In the genomic region with DNA sequence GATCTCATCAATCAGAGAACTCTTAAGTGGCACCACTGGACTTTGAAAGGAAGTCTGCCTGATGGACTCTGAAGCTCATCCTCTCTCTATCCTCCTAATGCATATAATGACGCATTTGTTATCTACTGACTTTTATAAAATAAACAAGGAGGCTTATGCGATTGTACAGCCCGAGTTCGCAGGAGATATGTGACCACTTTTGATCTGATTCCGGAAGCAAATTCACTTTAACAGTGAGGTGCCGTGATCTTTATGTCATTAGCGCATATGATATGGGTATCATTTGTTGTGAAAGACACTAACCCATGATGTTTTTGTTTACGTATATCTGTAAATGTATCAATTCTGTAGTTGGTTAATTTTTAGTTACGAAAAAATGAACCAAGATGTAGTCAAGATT, we compare ENCODE assay signal across 8 cellular contexts. TPM values are rescaled to one million over a fixed set of nuclear protein-coding genes. Genes with fewer than 3 reads are reported as not detected.
DNase-seq lines count a peak whose midpoint lies in the region; ATAC-seq and TF ChIP-seq lines count a peak whose summit lies in the region.

No MANE protein-coding gene starts in this region.

- DNase-seq in Caco-2 (no peak), body of pancreas (no peak), mesenchymal stem cell (peak; percentile 53), A172 (ENCODE audit: low spot score) (no peak)

- POLR2A ChIA-PET in Caco-2 (lab: Charles Lee) = interaction anchor here (0.6 kb wide), 2 partner anchors 119 to 124 kb away, joined by 3 to 4 read pairs; no protein-coding TSS in a partner anchor

- H3K4me3 ChIP-seq in Caco-2 (ENCODE audit: low read depth, low read length) = peak overlapping the region; percentile 94
- peak overlapping the region; percentile 99 for H3K4me3 ChIP-seq in HUES48 (ENCODE audit: low read depth, low read length)
- peak overlapping the region; percentile 86 to 87 for H3K4me3 ChIP-seq in body of pancreas
- peak overlapping the region in 1 of 2 experiments; percentile 99 for H3K4me3 ChIP-seq in mesenchymal stem cell (ENCODE audit: insufficient read depth in 1 of 2, low read depth in 1 of 2, low read length in 2 of 2)

- no peak overlapping the region for H3K9ac ChIP-seq in HUES48 (ENCODE audit: low read depth, low read length)
- H3K9ac ChIP-seq in mesenchymal stem cell (ENCODE audit: low read length) = peak overlapping the region; percentile 98

- peak overlapping the region; percentile 87 for H3K4me3 Mint-ChIP-seq in Caco-2 (ENCODE audit: unreplicated experiment)

- H3K18ac ChIP-seq in mesenchymal stem cell (ENCODE audit: low read depth in 1 of 2, low read length in 2 of 2) = no peak overlapping the region

- H3K4me1 ChIP-seq in Caco-2 (peaks cover 17% of the 10 kb centered on the region; the same call in 1 of the 2 replicates), HUES48 (ENCODE audit: control insufficient read depth, insufficient read depth, low read length) (peaks cover 11% of the 10 kb centered on the region; the same call in 1 of the 2 replicates), body of pancreas (peaks cover 12% of the 10 kb centered on the region), mesenchymal stem cell (ENCODE audit: control insufficient read depth, insufficient read depth, low read depth, low read length) (peaks cover 5% of the 10 kb centered on the region)

- H3K4me1 Mint-ChIP-seq in Caco-2 (ENCODE audit: low read depth, unreplicated experiment) = no peaks in the 10 kb centered on the region

- H2BK15ac ChIP-seq in mesenchymal stem cell (ENCODE audit: low read depth, poor library complexity, severe bottlenecking) = no peak overlapping the region

- peak overlapping the region; percentile 32 for H3K4me2 ChIP-seq in mesenchymal stem cell (ENCODE audit: low read length, poor library complexity, severe bottlenecking)

- H3K27me3 ChIP-seq in Caco-2 (replicated peaks; ENCODE audit: control insufficient read depth, insufficient read depth, low read length) (no peaks in the 10 kb centered on the region), HUES48 (ENCODE audit: control insufficient read depth, insufficient read depth, low read length) (no peaks in the 10 kb centered on the region), body of pancreas (no peaks in the 10 kb centered on the region), mesenchymal stem cell (ENCODE audit: control insufficient read depth in 1 of 2, insufficient read depth in 1 of 2, low read length in 2 of 2) (no peaks in the 10 kb centered on the region)

- H3K27ac ChIP-seq in HUES48 (ENCODE audit: low read depth, low read length) (peak overlapping the region; percentile 46), body of pancreas (peak overlapping the region; percentile 27 to 97 (median 92)), mesenchymal stem cell (ENCODE audit: low read length, poor library complexity, severe bottlenecking) (no peak overlapping the region)

- CTCF ChIA-PET in Caco-2 (lab: Charles Lee) = interaction anchor here (0.6 kb wide), 1 partner anchor 431 kb away, joined by 3 read pairs; no protein-coding TSS in a partner anchor

- no peak overlapping the region for H4K91ac ChIP-seq in mesenchymal stem cell (ENCODE audit: low read length)

- TF ChIP-seq CTCF in Caco-2 (IDR thresholded peaks at IDR 0.05; ENCODE audit: insufficient read depth in 1 of 2, low read depth in 1 of 2, low read length in 1 of 2, severe bottlenecking in 1 of 2, unreplicated experiment in 1 of 2) (no peak), body of pancreas (IDR thresholded peaks at IDR 0.05) (no peak)

- ATAC-seq in body of pancreas = no peak
- no peak for ATAC-seq in HG03460 (IDR thresholded peaks at IDR 0.05; ENCODE audit: unreplicated experiment)
- no peak for ATAC-seq in HG02610 (IDR thresholded peaks at IDR 0.05; ENCODE audit: unreplicated experiment)
- no peak for ATAC-seq in HG03432 (IDR thresholded peaks at IDR 0.05; ENCODE audit: unreplicated experiment)

- H3K9me3 Mint-ChIP-seq in Caco-2 (ENCODE audit: unreplicated experiment) = no peaks in the 10 kb centered on the region

- no peak overlapping the region for H3K4ac ChIP-seq in mesenchymal stem cell (ENCODE audit: low read depth in 1 of 2, low read length in 2 of 2)

- no peak overlapping the region for H2AK5ac ChIP-seq in mesenchymal stem cell (ENCODE audit: low read length, severe bottlenecking)

- no peaks in the 10 kb centered on the region for H3K79me1 ChIP-seq in mesenchymal stem cell (replicated peaks; ENCODE audit: low read length, poor library complexity, severe bottlenecking)

- no peak overlapping the region for H3K14ac ChIP-seq in mesenchymal stem cell (ENCODE audit: low read length in 2 of 2)

- no peak overlapping the region for H2BK5ac ChIP-seq in mesenchymal stem cell (ENCODE audit: low read depth, low read length, poor library complexity, severe bottlenecking)

- H3K36me3 ChIP-seq in Caco-2 (ENCODE audit: control insufficient read depth, insufficient read depth, low read length) (no peaks in the 10 kb centered on the region), HUES48 (ENCODE audit: control insufficient read depth, insufficient read depth, low read length) (peaks cover 11% of the 10 kb centered on the region), body of pancreas (replicated peaks in 1 of 2; ENCODE audit: insufficient read depth in 1 of 2, low read depth in 2 of 2) (no peaks in the 10 kb centered on the region), mesenchymal stem cell (ENCODE audit: control insufficient read depth in 1 of 2, insufficient read depth in 2 of 2, low read depth in 1 of 2, low read length in 2 of 2) (peaks cover 4 to 15% of the 10 kb centered on the region in 2 experiments)

- intact Hi-C loops in Caco-2 (cut with micrococcal nuclease; ENCODE audit: unreplicated experiment) (loop anchor here (5.0 kb wide), 1 partner anchor 80 kb away; no protein-coding TSS in a partner anchor), body of pancreas (cut with DNase I) (no loop called here)

- no peak overlapping the region for H2AFZ ChIP-seq in mesenchymal stem cell (ENCODE audit: low read depth, low read length)

- peaks cover 17% of the 10 kb centered on the region for H3K36me3 Mint-ChIP-seq in Caco-2 (ENCODE audit: insufficient read depth, unreplicated experiment)

- H4K8ac ChIP-seq in mesenchymal stem cell (ENCODE audit: low read length) = no peak overlapping the region

- H3K27me3 Mint-ChIP-seq in Caco-2 (ENCODE audit: insufficient read depth, unreplicated experiment) = peaks cover 4% of the 10 kb centered on the region

- no TSS peak for BruUV-seq in Caco-2 (replicated peaks; lab: Mats Ljungman, UMichigan)

- H3K9me3 ChIP-seq in Caco-2 = no peaks in the 10 kb centered on the region
- no peaks in the 10 kb centered on the region for H3K9me3 ChIP-seq in HUES48 (ENCODE audit: control insufficient read depth, insufficient read depth, low read length)
- H3K9me3 ChIP-seq in body of pancreas = no peaks in the 10 kb centered on the region
- no peaks in the 10 kb centered on the region for H3K9me3 ChIP-seq in mesenchymal stem cell (ENCODE audit: control insufficient read depth, low read length)

- H3K27ac Mint-ChIP-seq in Caco-2 (ENCODE audit: unreplicated experiment) = peak overlapping the region; percentile 81

- WGBS in body of pancreas, 2 donors = 0 to 2% methylated on average over 9 of the region's 9 CpGs
- WGBS in mesenchymal stem cell = 44% methylated on average over 8 of the region's 9 CpGs

- TF ChIP-seq POLR2A in body of pancreas (IDR thresholded peaks at IDR 0.05) = no peak

- H2BK120ac ChIP-seq in mesenchymal stem cell (ENCODE audit: low read depth, low read length) = no peak overlapping the region

- H2BK12ac ChIP-seq in mesenchymal stem cell (ENCODE audit: low read length in 2 of 2) = no peak overlapping the region

- H3K23ac ChIP-seq in mesenchymal stem cell (ENCODE audit: low read length in 2 of 2) = no peak overlapping the region

RNA-seq across cellular contexts. Expression of a gene that starts 0.4 kb away (rescaled TPM):
- 26.1 and 30.5 TPM in 2 replicates for total RNA-seq in Caco-2 (2022)
- 10 to 100 TPM in 1 of 2 donors, 1 to 10 TPM in 1; 6.9 to 22.8 TPM for total RNA-seq in body of pancreas
- polyA plus RNA-seq in mesenchymal stem cell (2013, experiment 1 of 2) = 12.0 TPM
- 12.2 TPM for polyA plus RNA-seq in mesenchymal stem cell (2013, experiment 2 of 2)
- 13.5 and 18.4 TPM in 2 replicates for total RNA-seq in A172 (2014; rRNA removed; shearing (Covaris generic))

RNA-seq across cellular contexts. Expression of a gene that starts 53.6 kb away (rescaled TPM):
- total RNA-seq in Caco-2 (2022) (79.5 and 94.0 TPM in 2 replicates), body of pancreas (10 to 100 TPM; 56.0 to 95.3 TPM)
- 45.7 TPM for polyA plus RNA-seq in mesenchymal stem cell (2013, experiment 1 of 2)
- polyA plus RNA-seq in mesenchymal stem cell (2013, experiment 2 of 2) = 43.3 TPM
- total RNA-seq in A172 (2014; rRNA removed; shearing (Covaris generic)) = 73.8 and 74.0 TPM in 2 replicates
